25 cellular contexts compared by ENCODE assay signal in the genomic region with DNA sequence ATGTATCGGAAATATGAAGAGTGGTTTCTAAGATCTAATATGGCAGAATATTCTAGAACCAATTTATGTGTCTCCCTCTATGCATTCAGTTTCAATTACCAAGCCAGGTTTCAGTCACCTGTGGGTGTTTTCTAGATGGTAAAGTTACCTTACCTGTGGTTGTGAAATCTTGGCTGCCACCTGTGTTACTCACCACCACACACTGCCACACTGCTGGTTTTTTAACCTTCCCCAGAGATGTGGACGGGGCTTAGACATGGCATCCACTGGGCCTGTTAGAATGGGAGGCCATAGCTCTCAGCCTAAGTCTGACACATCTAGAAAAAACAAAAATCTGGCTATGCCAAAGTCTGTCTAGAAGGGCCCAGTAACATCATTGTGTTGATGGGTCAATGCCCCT.
"Had no signal": no experiment of that assay in that cellular context is flagged by ENCODE, and none has a peak within 500 bp of the region (broad histone marks: within the 10 kb centered on the region; RNA-seq: fewer than 3 reads in every experiment).

No MANE protein-coding gene starts in this region.

- H3K4me1 ChIP-seq: adrenal gland, SJCRH30 had no signal

- H3K36me3 ChIP-seq: adrenal gland, SJCRH30 had no signal

- H3K27ac ChIP-seq: adrenal gland, PC-9, SJCRH30, VCaP had no signal

- ATAC-seq: activated CD4-positive, alpha-beta T cell treated with anti-CD3 and anti-CD28 coated beads for 36 hours; activated T-helper 17 cell treated with anti-CD3 and anti-CD28 coated beads, Interleukin-2, amount 50 U/mL, for 72 hours; Right ventricle myocardium inferior had no signal

- H3K9me3 ChIP-seq: adrenal gland, SJCRH30, SK-N-SH had no signal

- H2AFZ ChIP-seq: PC-9 had no signal

- DNase-seq: activated CD4-positive, alpha-beta memory T cell treated with anti-CD3 and anti-CD28 coated beads, Interleukin-2, amount 10 ng/mL, durations not matched to agents 7 days and 5 days; activated CD4-positive, alpha-beta T cell treated with anti-CD3 and anti-CD28 coated beads for 36 hours; activated CD4-positive, alpha-beta T cell treated with anti-CD3 and anti-CD28 coated beads, Interleukin-2, amount 50 U/mL, for 1 hour; activated CD4-positive, CD25-positive, alpha-beta regulatory T cell; activated gamma-delta T cell; activated naive CD4-positive, alpha-beta T cell treated with anti-CD3 and anti-CD28 coated beads, Interleukin-2, amount 10 ng/mL, durations not matched to agents 7 days and 5 days; activated naive CD8-positive, alpha-beta T cell treated with anti-CD3 and anti-CD28 coated beads for 36 hours; activated T-cell treated with anti-CD3 and anti-CD28 coated beads for 4 hours; activated T-cell treated with anti-CD3 and anti-CD28 coated beads, Interleukin-2, amount 50 U/mL, for 48 hours; adrenal gland; anterior cingulate cortex; NCI-H1105 treated with DMSO at 0.1 percent for 48 hours; NCI-H1436 treated with DMSO at 0.1 percent for 48 hours; NCI-H187 treated with DMSO at 0.1 percent for 48 hours; NCI-H2171 treated with DMSO at 0.1 percent for 48 hours; NCI-H226; NCI-H510A; NCI-H69; PC-9; SJCRH30; SK-N-SH; T-helper 1 cell had no signal

- H3K27me3 ChIP-seq: adrenal gland, SJCRH30 had no signal

- H3K4me3 ChIP-seq: adrenal gland, PC-9, SJCRH30 had no signal
